In genomic region chr22:30180616-30181015, GRCh38 we compare ENCODE assay signal across 24 cellular contexts.
DNase-seq lines count a peak whose midpoint lies in the region; ATAC-seq and FAIRE-seq lines count a peak whose summit lies in the region.
"Had no signal": no experiment of that assay in that cellular context is flagged by ENCODE, and none has a peak within 500 bp of the region (broad histone marks: within the 10 kb centered on the region; RNA-seq: fewer than 3 reads in every experiment).

No MANE protein-coding gene starts in this region.

- peaks cover 88% of the 10 kb centered on the region for H3K4me1 Mint-ChIP-seq in activated naive CD4-positive, alpha-beta T cell treated with anti-CD3 and anti-CD28 coated beads for 36 hours (ENCODE audit: low read depth)
- peaks cover 94% of the 10 kb centered on the region for H3K4me1 Mint-ChIP-seq in activated CD8-positive, alpha-beta T cell treated with anti-CD3 and anti-CD28 coated beads, Interleukin-2, amount 10 ng/mL, durations not matched to agents 7 days and 5 days (ENCODE audit: low read depth)
- H3K4me1 Mint-ChIP-seq: IgD-negative memory B cell had no signal

- peaks cover 7% of the 10 kb centered on the region for H3K4me1 ChIP-seq in mesenchymal stem cell (ENCODE audit: control insufficient read depth, insufficient read depth, low read depth, low read length)

- H3K36me3 ChIP-seq in KOPT-K1 (ENCODE audit: insufficient read depth, low read length) (no peaks in the 10 kb centered on the region), mesenchymal stem cell (ENCODE audit: control insufficient read depth in 1 of 2, insufficient read depth in 2 of 2, low read depth in 1 of 2, low read length in 2 of 2) (no peaks in the 10 kb centered on the region)
- H3K36me3 ChIP-seq: BLaER1 treated with 17β-estradiol and CSF1 and Interleukin-3, amounts not matched to agents 10 nM and 100 nM had no signal

- H3K14ac ChIP-seq in mesenchymal stem cell (ENCODE audit: low read length in 2 of 2): no peak overlapping the region

- no peak overlapping the region for H3K4me3 Mint-ChIP-seq in activated naive CD4-positive, alpha-beta T cell treated with anti-CD3 and anti-CD28 coated beads for 36 hours
- no peak overlapping the region for H3K4me3 Mint-ChIP-seq in activated CD8-positive, alpha-beta T cell treated with anti-CD3 and anti-CD28 coated beads, Interleukin-2, amount 10 ng/mL, durations not matched to agents 7 days and 5 days
- H3K4me3 Mint-ChIP-seq: GM23338, IgD-negative memory B cell had no signal

- no peak overlapping the region for H3K9ac ChIP-seq in mesenchymal stem cell (ENCODE audit: low read length)
- H3K9ac ChIP-seq: BLaER1 treated with 17β-estradiol and CSF1 and Interleukin-3, amounts not matched to agents 10 nM and 100 nM had no signal

- no peak overlapping the region for H4K91ac ChIP-seq in mesenchymal stem cell (ENCODE audit: low read length)

- 97% methylated on average over 3 of the region's 3 CpGs for WGBS in mesenchymal stem cell

- H3K36me3 Mint-ChIP-seq in activated naive CD4-positive, alpha-beta T cell treated with anti-CD3 and anti-CD28 coated beads for 36 hours (ENCODE audit: low read depth): no peaks in the 10 kb centered on the region
- H3K36me3 Mint-ChIP-seq in activated CD8-positive, alpha-beta T cell treated with anti-CD3 and anti-CD28 coated beads, Interleukin-2, amount 10 ng/mL, durations not matched to agents 7 days and 5 days (ENCODE audit: low read depth): peaks cover 9% of the 10 kb centered on the region
- H3K36me3 Mint-ChIP-seq: CD4-positive, alpha-beta memory T cell; IgD-negative memory B cell had no signal

- H4K8ac ChIP-seq in mesenchymal stem cell (ENCODE audit: low read length): no peak overlapping the region

- no peak overlapping the region for H3K23ac ChIP-seq in mesenchymal stem cell (ENCODE audit: low read length in 2 of 2)

- no peaks in the 10 kb centered on the region for H3K79me1 ChIP-seq in mesenchymal stem cell (replicated peaks; ENCODE audit: low read length, poor library complexity, severe bottlenecking)

- no peak overlapping the region for H2BK15ac ChIP-seq in mesenchymal stem cell (ENCODE audit: low read depth, poor library complexity, severe bottlenecking)

- H3K4ac ChIP-seq in mesenchymal stem cell (ENCODE audit: low read depth in 1 of 2, low read length in 2 of 2): no peak overlapping the region

- no peak overlapping the region for H2BK12ac ChIP-seq in mesenchymal stem cell (ENCODE audit: low read length in 2 of 2)

- H3K27ac ChIP-seq in KOPT-K1 (ENCODE audit: low read depth, low read length, poor library complexity, severe bottlenecking): peak overlapping the region; percentile 86
- no peak overlapping the region for H3K27ac ChIP-seq in mesenchymal stem cell (ENCODE audit: low read length, poor library complexity, severe bottlenecking)
- H3K27ac ChIP-seq: BLaER1 treated with 17β-estradiol and CSF1 and Interleukin-3, amounts not matched to agents 10 nM and 100 nM had no signal

- H2BK120ac ChIP-seq in mesenchymal stem cell (ENCODE audit: low read depth, low read length): no peak overlapping the region

- intact Hi-C loops in activated naive CD4-positive, alpha-beta T cell treated with anti-CD3 and anti-CD28 coated beads for 36 hours (cut with micrococcal nuclease): no loop called here

- no peak overlapping the region for H3K18ac ChIP-seq in mesenchymal stem cell (ENCODE audit: low read depth in 1 of 2, low read length in 2 of 2)

- no peak for ATAC-seq in activated CD8-positive, alpha-beta T cell treated with anti-CD3 and anti-CD28 coated beads, Interleukin-2, amount 10 ng/mL, durations not matched to agents 7 days and 5 days
- ATAC-seq in GM21528 (IDR thresholded peaks at IDR 0.05; ENCODE audit: low FRiP score, unreplicated experiment): no peak
- ATAC-seq: GM23338 had no signal

- H3K27me3 Mint-ChIP-seq in activated naive CD4-positive, alpha-beta T cell treated with anti-CD3 and anti-CD28 coated beads for 36 hours (ENCODE audit: low read depth): no peaks in the 10 kb centered on the region
- H3K27me3 Mint-ChIP-seq in activated CD8-positive, alpha-beta T cell treated with anti-CD3 and anti-CD28 coated beads, Interleukin-2, amount 10 ng/mL, durations not matched to agents 7 days and 5 days (ENCODE audit: low read depth): no peaks in the 10 kb centered on the region
- H3K27me3 Mint-ChIP-seq: CD4-positive, alpha-beta memory T cell had no signal

- no peak for FAIRE-seq in RCC 7860 (lab: Jason Lieb, UNC)
- FAIRE-seq: HTR-8/SVneo had no signal

- CTCF ChIA-PET in activated naive CD4-positive, alpha-beta T cell treated with anti-CD3 and anti-CD28 coated beads for 36 hours (lab: Charles Lee): interaction anchor here (0.9 to 1.4 kb wide), 4 partner anchors 12 to 74 kb away, joined by 3 to 5 read pairs (median 4); no protein-coding TSS in a partner anchor
- CTCF ChIA-PET in activated CD8-positive, alpha-beta T cell treated with anti-CD3 and anti-CD28 coated beads, Interleukin-2, amount 10 ng/mL, durations not matched to agents 7 days and 5 days (lab: Charles Lee): interaction anchor here (1.0 to 3.9 kb wide), 6 partner anchors 10 to 92 kb away, joined by 3 to 27 read pairs (median 5); no protein-coding TSS in a partner anchor

- no peak overlapping the region for H2BK5ac ChIP-seq in mesenchymal stem cell (ENCODE audit: low read depth, low read length, poor library complexity, severe bottlenecking)

- H3K4me3 ChIP-seq in mesenchymal stem cell (ENCODE audit: insufficient read depth in 1 of 2, low read depth in 1 of 2, low read length in 2 of 2): no peak overlapping the region
- H3K4me3 ChIP-seq: BLaER1 treated with 17β-estradiol and CSF1 and Interleukin-3, amounts not matched to agents 10 nM and 100 nM; GM23338 had no signal

- H3K4me2 ChIP-seq in mesenchymal stem cell (ENCODE audit: low read length, poor library complexity, severe bottlenecking): no peak overlapping the region
- H3K4me2 ChIP-seq: BLaER1 treated with 17β-estradiol and CSF1 and Interleukin-3, amounts not matched to agents 10 nM and 100 nM; GM23338 had no signal

- no peaks in the 10 kb centered on the region for H3K27me3 ChIP-seq in mesenchymal stem cell (ENCODE audit: control insufficient read depth in 1 of 2, insufficient read depth in 1 of 2, low read length in 2 of 2)
- H3K27me3 ChIP-seq: BLaER1 treated with 17β-estradiol and CSF1 and Interleukin-3, amounts not matched to agents 10 nM and 100 nM had no signal

- POLR2A ChIA-PET in activated CD8-positive, alpha-beta T cell treated with anti-CD3 and anti-CD28 coated beads, Interleukin-2, amount 10 ng/mL, durations not matched to agents 7 days and 5 days (lab: Charles Lee): interaction anchor here (1.5 kb wide), 1 partner anchor 81 kb away, joined by 5 read pairs; no protein-coding TSS in a partner anchor

- H2AFZ ChIP-seq in mesenchymal stem cell (ENCODE audit: low read depth, low read length): no peak overlapping the region

- H3K9me3 Mint-ChIP-seq in activated naive CD4-positive, alpha-beta T cell treated with anti-CD3 and anti-CD28 coated beads for 36 hours: no peaks in the 10 kb centered on the region
- H3K9me3 Mint-ChIP-seq in activated CD8-positive, alpha-beta T cell treated with anti-CD3 and anti-CD28 coated beads, Interleukin-2, amount 10 ng/mL, durations not matched to agents 7 days and 5 days (ENCODE audit: insufficient read depth): no peaks in the 10 kb centered on the region
- H3K9me3 Mint-ChIP-seq: CD4-positive, alpha-beta memory T cell; GM23338; IgD-negative memory B cell had no signal

- H3K9me3 ChIP-seq in KOPT-K1 (ENCODE audit: insufficient read depth, low read length, poor library complexity, severe bottlenecking) (no peaks in the 10 kb centered on the region), mesenchymal stem cell (ENCODE audit: control insufficient read depth, low read length) (no peaks in the 10 kb centered on the region)
- H3K9me3 ChIP-seq: BLaER1 treated with 17β-estradiol and CSF1 and Interleukin-3, amounts not matched to agents 10 nM and 100 nM; Caco-2 had no signal

- no peak for DNase-seq in activated naive CD4-positive, alpha-beta T cell treated with anti-CD3 and anti-CD28 coated beads for 36 hours
- DNase-seq in activated naive CD4-positive, alpha-beta T cell treated with anti-CD3 and anti-CD28 coated beads, Interleukin-2, amount 50 U/mL, for 16 hours: no peak
- no peak for DNase-seq in activated CD8-positive, alpha-beta T cell treated with anti-CD3 and anti-CD28 coated beads, Interleukin-2, amount 10 ng/mL, durations not matched to agents 7 days and 5 days
- DNase-seq in mesenchymal stem cell: no peak
- no peak for DNase-seq in RCC 7860 (ENCODE audit: low spot score)
- DNase-seq in AG08395 (ENCODE audit: low spot score): no peak
- DNase-seq: ACHN; Caco-2; CD4-positive, alpha-beta memory T cell; DMS 273 treated with DMSO at 0.1 percent for 48 hours; DMS79 treated with DMSO at 0.1 percent for 48 hours; HCEC 1CT; Kasumi-1; NCI-H1694 treated with DMSO at 0.1 percent for 48 hours; NCI-H446 treated with DMSO at 0.1 percent for 48 hours; NCI-H526 treated with DMSO at 0.1 percent for 48 hours; RPMI8226; SHP77 had no signal

- H2AK5ac ChIP-seq in mesenchymal stem cell (ENCODE audit: low read length, severe bottlenecking): peak overlapping the region; percentile 74

- peak overlapping the region; percentile 99 for H3K27ac Mint-ChIP-seq in activated naive CD4-positive, alpha-beta T cell treated with anti-CD3 and anti-CD28 coated beads for 36 hours
- H3K27ac Mint-ChIP-seq in activated CD8-positive, alpha-beta T cell treated with anti-CD3 and anti-CD28 coated beads, Interleukin-2, amount 10 ng/mL, durations not matched to agents 7 days and 5 days: peak overlapping the region; percentile 93
- H3K27ac Mint-ChIP-seq: GM23338, IgD-negative memory B cell had no signal
